23 cellular contexts compared by ENCODE assay signal in the genomic region with DNA sequence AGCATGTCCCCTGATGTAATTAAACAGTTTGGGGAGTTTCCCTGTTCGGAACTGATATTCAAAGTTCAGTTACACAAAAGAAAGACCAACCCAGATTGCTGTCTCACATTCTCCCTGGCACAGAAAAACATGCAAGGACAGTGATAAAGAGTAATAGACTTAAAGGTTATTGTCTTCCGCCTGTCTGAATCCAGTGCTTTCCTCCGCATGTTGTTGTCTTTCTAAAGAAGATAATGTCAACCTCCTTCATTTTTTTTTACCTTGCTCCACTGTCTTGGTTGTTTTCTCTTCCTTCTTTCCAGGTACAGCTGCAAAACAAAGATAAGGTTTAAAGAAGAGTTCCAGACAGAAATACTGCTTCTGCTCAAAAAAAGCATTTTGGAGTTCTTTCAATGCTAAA.
"Had no signal": no experiment of that assay in that cellular context is flagged by ENCODE, and none has a peak within 500 bp of the region (broad histone marks: within the 10 kb centered on the region; RNA-seq: fewer than 3 reads in every experiment).

No MANE protein-coding gene starts in this region.

- H3K36me3 ChIP-seq: breast epithelium had no signal

- H3K9ac ChIP-seq: KMS-11 had no signal

- DNase-seq: activated CD4-positive, alpha-beta T cell treated with anti-CD3 and anti-CD28 coated beads for 4 hours; activated CD8-positive, alpha-beta memory T cell treated with anti-CD3 and anti-CD28 coated beads, Interleukin-2, amount 50 U/mL, for 4 hours; activated CD8-positive, alpha-beta T cell treated with anti-CD3 and anti-CD28 coated beads for 36 hours; activated effector memory CD4-positive, alpha-beta T cell treated with Interleukin-2 at 50 U/mL for 16 hours; activated naive CD4-positive, alpha-beta T cell; aorta; caudate nucleus; NCI-H1092; NCI-H1930; NCI-H2171; NCI-H2227 treated with DMSO at 0.1 percent for 48 hours; NCI-H446 treated with DMSO at 0.1 percent for 48 hours; NCI-H526; NCI-H82; NK-92 treated with Interleukin-12 subunit alpha and Interleukin-12 subunit beta, amount 100 ng/mL, for 24 hours; PC-3; SHP77 treated with DMSO at 0.1 percent for 48 hours; T-helper 17 cell; T-helper 9 cell had no signal

- H3K4me1 ChIP-seq: breast epithelium had no signal

- FAIRE-seq: TTC549 had no signal

- H3K9me3 ChIP-seq: breast epithelium had no signal

- H3K27me3 ChIP-seq: breast epithelium had no signal

- H3K4me3 ChIP-seq: breast epithelium had no signal

- ATAC-seq: activated CD4-positive, CD25-positive, alpha-beta regulatory T cell treated with anti-CD3 and anti-CD28 coated beads, Interleukin-2, amount 50 U/mL, for 24 hours; activated CD8-positive, alpha-beta T cell treated with anti-CD3 and anti-CD28 coated beads for 36 hours; PC-3; T-helper 17 cell had no signal

- H3K27ac ChIP-seq: breast epithelium, KMS-11 had no signal

- H3K4me2 ChIP-seq: KMS-11 had no signal
